1 cellular context compared by ENCODE assay signal in the genomic region with DNA sequence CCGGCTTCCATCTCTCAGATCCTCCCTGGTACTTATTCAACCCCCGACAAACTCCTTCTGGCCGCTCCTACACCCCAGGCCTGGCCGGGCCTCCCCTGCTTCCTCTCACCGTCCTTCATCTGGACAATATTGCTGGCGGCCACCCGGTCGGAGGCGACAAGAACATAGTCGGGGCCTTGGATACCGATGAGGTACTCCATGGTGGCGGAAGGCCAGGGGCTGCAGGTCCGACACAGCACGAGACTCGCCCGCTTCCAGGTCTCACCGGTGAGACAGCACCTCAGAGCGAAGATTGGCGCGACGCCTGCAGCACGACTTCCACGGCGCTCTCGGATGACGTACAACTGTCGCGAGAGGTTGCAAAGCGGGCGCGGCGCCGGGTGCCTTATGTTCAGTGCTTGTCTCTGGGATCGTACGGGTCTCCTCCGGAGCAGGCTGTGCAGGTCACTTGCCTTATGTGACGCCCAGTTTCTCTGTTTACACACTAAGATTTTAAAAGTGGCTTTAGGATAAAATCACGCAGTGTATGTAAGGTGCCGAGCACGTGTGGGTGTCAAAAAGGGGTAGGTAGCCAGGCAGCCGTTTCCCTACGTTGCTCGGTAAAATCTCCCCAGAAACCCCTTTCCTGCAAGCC.
TF ChIP-seq lines count a peak whose summit lies in the region.

Gene PSMB2, minus strand, starts transcription at position 294 of the 634 bp plus-strand sequence. Its CDS starts 94 bp downstream, at position 200.

TF ChIP-seq in HEK293, 187 proteins besides CTCF, POLR2A, EP300 and RAD21 (continued from another document):
- TF ChIP-seq IKZF3 (tag by site-specific recombination; IDR thresholded peaks at IDR 0.05): 0 out of 2 replicates have a peak, but pooled peaks have one; percentile 5
- 0 out of 2 replicates have a peak, but pooled peaks have one; percentile 21 for TF ChIP-seq ZNF704 (tag by site-specific recombination; IDR thresholded peaks at IDR 0.05)
- no peak for TF ChIP-seq GLI2 (tag by site-specific recombination; IDR thresholded peaks at IDR 0.05; ENCODE audit: borderline replicate concordance, low read depth)
- peak; percentile 51 for TF ChIP-seq ZNF660 (tag by site-specific recombination; IDR thresholded peaks at IDR 0.05)
- TF ChIP-seq, protein P1, sequence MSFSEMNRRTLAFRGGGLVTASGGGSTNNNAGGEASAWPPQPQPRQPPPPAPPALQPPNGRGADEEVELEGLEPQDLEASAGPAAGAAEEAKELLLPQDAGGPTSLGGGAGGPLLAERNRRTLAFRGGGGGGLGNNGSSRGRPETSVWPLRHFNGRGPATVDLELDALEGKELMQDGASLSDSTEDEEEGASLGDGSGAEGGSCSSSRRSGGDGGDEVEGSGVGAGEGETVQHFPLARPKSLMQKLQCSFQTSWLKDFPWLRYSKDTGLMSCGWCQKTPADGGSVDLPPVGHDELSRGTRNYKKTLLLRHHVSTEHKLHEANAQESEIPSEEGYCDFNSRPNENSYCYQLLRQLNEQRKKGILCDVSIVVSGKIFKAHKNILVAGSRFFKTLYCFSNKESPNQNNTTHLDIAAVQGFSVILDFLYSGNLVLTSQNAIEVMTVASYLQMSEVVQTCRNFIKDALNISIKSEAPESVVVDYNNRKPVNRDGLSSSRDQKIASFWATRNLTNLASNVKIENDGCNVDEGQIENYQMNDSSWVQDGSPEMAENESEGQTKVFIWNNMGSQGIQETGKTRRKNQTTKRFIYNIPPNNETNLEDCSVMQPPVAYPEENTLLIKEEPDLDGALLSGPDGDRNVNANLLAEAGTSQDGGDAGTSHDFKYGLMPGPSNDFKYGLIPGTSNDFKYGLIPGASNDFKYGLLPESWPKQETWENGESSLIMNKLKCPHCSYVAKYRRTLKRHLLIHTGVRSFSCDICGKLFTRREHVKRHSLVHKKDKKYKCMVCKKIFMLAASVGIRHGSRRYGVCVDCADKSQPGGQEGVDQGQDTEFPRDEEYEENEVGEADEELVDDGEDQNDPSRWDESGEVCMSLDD (tag by site-specific recombination; IDR thresholded peaks at IDR 0.05): no peak
- TF ChIP-seq ZNF23 (tag by site-specific recombination; IDR thresholded peaks at IDR 0.05; ENCODE audit: borderline replicate concordance): no peak
- TF ChIP-seq ZNF639 (tag by site-specific recombination; IDR thresholded peaks at IDR 0.05): no peak
- TF ChIP-seq KLF7 (tag by site-specific recombination; IDR thresholded peaks at IDR 0.05; ENCODE audit: borderline replicate concordance): no peak; the same call in 1 of the 2 replicates
- TF ChIP-seq ZNF433 (tag by site-specific recombination; IDR thresholded peaks at IDR 0.05; ENCODE audit: low read depth): no peak
- no peak for TF ChIP-seq TRIM28 (IDR thresholded peaks at IDR 0.05; ENCODE audit: borderline replicate concordance, low read length)
